Comparison of ENCODE assay signal across 17 cellular contexts in the genomic region with DNA sequence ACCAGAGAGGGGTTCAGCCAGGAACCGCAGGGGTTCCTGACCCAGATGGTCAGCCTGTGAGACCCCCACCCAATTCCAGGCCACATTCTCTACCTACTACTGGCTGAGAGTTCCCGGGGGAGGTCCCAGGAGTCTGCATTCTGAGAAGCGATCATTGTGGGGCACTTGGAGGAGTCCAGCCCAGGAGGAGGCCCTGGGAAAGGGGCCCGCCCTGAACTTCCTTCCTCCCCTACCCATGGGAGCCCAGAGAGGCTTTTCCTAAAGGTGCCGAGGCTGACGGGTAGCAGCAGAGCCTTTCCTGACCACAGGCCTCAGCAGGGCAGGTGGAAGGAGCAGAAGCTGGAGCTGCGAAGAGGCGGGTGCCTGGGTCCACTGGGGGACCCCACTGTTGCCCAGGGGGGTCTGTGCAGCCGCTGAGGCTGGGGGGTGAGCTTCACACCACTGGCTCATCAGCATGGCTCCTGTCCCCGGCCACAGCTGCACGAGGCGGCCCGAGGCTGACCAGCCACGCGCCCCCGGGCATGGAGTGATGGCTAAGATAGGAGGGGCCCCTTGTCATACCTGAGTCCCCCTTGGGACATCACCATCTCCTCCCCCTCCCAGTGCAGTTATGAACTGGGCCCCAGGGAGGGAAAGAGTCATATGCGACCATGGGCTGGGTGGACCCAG.
"Had no signal": no experiment of that assay in that cellular context is flagged by ENCODE, and none has a peak within 500 bp of the region (broad histone marks: within the 10 kb centered on the region; RNA-seq: fewer than 3 reads in every experiment).

No MANE protein-coding gene starts in this region.

- H3K9me3 ChIP-seq: left lung, neutrophil had no signal

- H3K27me3 ChIP-seq: left lung, neutrophil had no signal

- H3K36me3 ChIP-seq: left lung, neutrophil had no signal

- DNase-seq: activated CD4-positive, alpha-beta T cell treated with anti-CD3 and anti-CD28 coated beads for 48 hours; activated CD8-positive, alpha-beta T cell treated with anti-CD3 and anti-CD28 coated beads for 36 hours; activated effector memory CD4-positive, alpha-beta T cell treated with Interleukin-2 at 50 U/mL for 16 hours; activated naive CD4-positive, alpha-beta T cell treated with anti-CD3 and anti-CD28 coated beads, Interleukin-2, amount 50 U/mL, for 16 hours; activated T-cell treated with anti-CD3 and anti-CD28 coated beads, Interleukin-2, amount 50 U/mL, for 4 hours; central memory CD4-positive, alpha-beta T cell; effector memory CD4-positive, alpha-beta T cell; left lung; mesenchymal stem cell; naive thymus-derived CD8-positive, alpha-beta T cell; small intestine; stimulated activated CD4-positive, alpha-beta T cell treated with anti-CD3 and anti-CD28 coated beads, Interleukin-4, amount 100 ng/mL, for 24 hours; stimulated activated naive CD4-positive, alpha-beta T cell; T-helper 2 cell had no signal

- H3K27ac ChIP-seq: left lung, neutrophil, parathyroid adenoma had no signal

- ATAC-seq: activated CD8-positive, alpha-beta T cell treated with anti-CD3 and anti-CD28 coated beads for 36 hours; activated T-cell treated with anti-CD3 and anti-CD28 coated beads, Interleukin-2, amount 50 U/mL, for 4 hours; left lung; naive thymus-derived CD8-positive, alpha-beta T cell; WTC11 had no signal

- H3K4me3 ChIP-seq: left lung had no signal

- H3K4me1 ChIP-seq: left lung, parathyroid adenoma had no signal
